ENCODE assay signal across 15 cellular contexts in genomic region chr7:23431596-23432284, GRCh38. TPM values are rescaled to one million over a fixed set of nuclear protein-coding genes. Genes with fewer than 3 reads are reported as not detected.
DNase-seq lines count a peak whose midpoint lies in the region; FAIRE-seq and TF ChIP-seq lines count a peak whose summit lies in the region.
"Had no signal": no experiment of that assay in that cellular context is flagged by ENCODE, and none has a peak within 500 bp of the region (broad histone marks: within the 10 kb centered on the region; RNA-seq: fewer than 3 reads in every experiment).

No MANE protein-coding gene starts in this region.

- H3K27me3 ChIP-seq in Caco-2 (replicated peaks; ENCODE audit: control insufficient read depth, insufficient read depth, low read length), result no peaks in the 10 kb centered on the region
- no peaks in the 10 kb centered on the region for H3K27me3 ChIP-seq in keratinocyte (ENCODE audit: control insufficient read depth, extremely low read depth, insufficient read depth, low read length)
- peaks cover 6% of the 10 kb centered on the region for H3K27me3 ChIP-seq in effector memory CD4-positive, alpha-beta T cell (replicated peaks; ENCODE audit: control insufficient read depth, insufficient read depth, low read length, poor library complexity, severe bottlenecking)
- H3K27me3 ChIP-seq: ascending aorta, sigmoid colon had no signal

- H3K36me3 ChIP-seq in Caco-2 (ENCODE audit: control insufficient read depth, insufficient read depth, low read length) (no peaks in the 10 kb centered on the region), keratinocyte (ENCODE audit: control insufficient read depth in 2 of 2, extremely low read depth in 1 of 2, insufficient read depth in 2 of 2, low read length in 2 of 2) (no peaks in the 10 kb centered on the region)
- no peaks in the 10 kb centered on the region for H3K36me3 ChIP-seq in effector memory CD4-positive, alpha-beta T cell (ENCODE audit: control insufficient read depth, insufficient read depth, low read length)
- H3K36me3 ChIP-seq: ascending aorta, sigmoid colon had no signal

- BruUV-seq in Caco-2 (replicated peaks; lab: Mats Ljungman, UMichigan), result no TSS peak

- no peaks in the 10 kb centered on the region for H3K9me3 Mint-ChIP-seq in Caco-2 (ENCODE audit: unreplicated experiment)

- peaks cover 21% of the 10 kb centered on the region for H3K79me2 ChIP-seq in keratinocyte (ENCODE audit: control insufficient read depth, insufficient read depth, low read length)

- H3K27ac ChIP-seq in keratinocyte (ENCODE audit: control insufficient read depth, insufficient read depth, low read length), result peak overlapping the region; percentile 72
- no peak overlapping the region for H3K27ac ChIP-seq in effector memory CD4-positive, alpha-beta T cell (ENCODE audit: insufficient read depth, low read length, poor library complexity, severe bottlenecking)
- H3K27ac ChIP-seq: ascending aorta, sigmoid colon had no signal

- H3K9me3 ChIP-seq in Caco-2, result no peaks in the 10 kb centered on the region
- H3K9me3 ChIP-seq in keratinocyte (ENCODE audit: control insufficient read depth, low read depth, low read length), result no peaks in the 10 kb centered on the region
- no peaks in the 10 kb centered on the region for H3K9me3 ChIP-seq in effector memory CD4-positive, alpha-beta T cell (ENCODE audit: control insufficient read depth, low read length)
- H3K9me3 ChIP-seq: ascending aorta, sigmoid colon had no signal

- TF ChIP-seq EP300 in Ishikawa (IDR thresholded peaks at IDR 0.05; ENCODE audit: borderline replicate concordance), result no peak

- H3K4me3 Mint-ChIP-seq in Caco-2 (ENCODE audit: unreplicated experiment), result peak overlapping the region; percentile 14

- DNase-seq in Caco-2 (peak in 1 of 2 experiments; percentile 36), astrocyte of the spinal cord (ENCODE audit: low read depth, low spot score) (peak; percentile 25), keratinocyte (ENCODE audit: low read depth, low spot score) (no peak), NCI-H1417 treated with DMSO at 0.1 percent for 48 hours (lab: John Stamatoyannopoulos, UW) (no peak), DMS53 (lab: John Stamatoyannopoulos, UW) (no peak)
- DNase-seq in stimulated activated CD4-positive, alpha-beta T cell treated with anti-CD3 and anti-CD28 coated beads, Interleukin-12 subunit alpha, Interleukin-12 subunit beta, amount 100 ng/mL, for 4 hours, result no peak
- no peak for DNase-seq in effector memory CD4-positive, alpha-beta T cell
- DNase-seq: activated effector memory CD4-positive, alpha-beta T cell treated with Interleukin-2 at 50 U/mL for 16 hours; NCI-H1092; NCI-H2227 treated with DMSO at 0.1 percent for 48 hours; sigmoid colon; stimulated activated CD4-positive, alpha-beta T cell treated with anti-CD3 and anti-CD28 coated beads, Interleukin-4, amount 100 ng/mL, for 24 hours had no signal

- CTCF ChIA-PET in Caco-2 (lab: Charles Lee), result interaction anchor here (0.6 to 1.4 kb wide), 4 partner anchors 31 to 159 kb away, joined by 3 to 4 read pairs (median 3); no protein-coding TSS in a partner anchor

- H3K4me2 ChIP-seq in keratinocyte (ENCODE audit: control insufficient read depth, extremely low read depth, insufficient read depth, low read depth, low read length), result peak overlapping the region; percentile 66

- no peak for FAIRE-seq in keratinocyte (lab: Jason Lieb, UNC)
- FAIRE-seq: frontal cortex had no signal

- no peak for TF ChIP-seq CTCF in Caco-2 (IDR thresholded peaks at IDR 0.05; ENCODE audit: insufficient read depth in 1 of 2, low read depth in 1 of 2, low read length in 1 of 2, severe bottlenecking in 1 of 2, unreplicated experiment in 1 of 2)
- no peak for TF ChIP-seq CTCF in astrocyte of the spinal cord (IDR thresholded peaks at IDR 0.05; ENCODE audit: low read depth, low read length)
- no peak for TF ChIP-seq CTCF in keratinocyte (optimal IDR thresholded peaks at IDR 0.05 in 1 of 3, IDR thresholded peaks at IDR 0.05 in 1 of 3, conservative IDR thresholded peaks at IDR 0.05 in 1 of 3; ENCODE audit: extremely low read depth in 1 of 3, insufficient read depth in 2 of 3, low read length in 3 of 3)

- no peak overlapping the region for H2AFZ ChIP-seq in keratinocyte (ENCODE audit: control insufficient read depth, low read length)

- intact Hi-C loops in Caco-2 (cut with micrococcal nuclease; ENCODE audit: unreplicated experiment), result loop anchor here (2.0 to 5.0 kb wide), 3 partner anchors 75 to 155 kb away; partner anchors contain the start of gene TRA2A

- no peak overlapping the region for H3K9ac ChIP-seq in keratinocyte (ENCODE audit: control insufficient read depth, extremely low read depth, insufficient read depth, low read length)

- POLR2A ChIA-PET in Caco-2 (lab: Charles Lee), result no interaction called here

- in situ Hi-C loops in astrocyte of the spinal cord (cut with HindIII; ENCODE audit: low sequenced_read_pairs), result no loop called here

- peaks cover 36% of the 10 kb centered on the region for H3K4me1 Mint-ChIP-seq in Caco-2 (ENCODE audit: low read depth, unreplicated experiment)

- no peaks in the 10 kb centered on the region for H4K20me1 ChIP-seq in keratinocyte (ENCODE audit: control insufficient read depth, extremely low read depth, insufficient read depth, low read length)

- no peaks in the 10 kb centered on the region for H3K9me1 ChIP-seq in keratinocyte (ENCODE audit: control insufficient read depth, extremely low read depth, insufficient read depth, low read length)

- dilution Hi-C loops in keratinocyte (cut with MboI; ENCODE audit: extremely low pct_ligation_motif_present, low sequenced_read_pairs), result no loop called here

- no peak for TF ChIP-seq RAD21 in Ishikawa (IDR thresholded peaks at IDR 0.05; ENCODE audit: low read depth)

- H3K4me1 ChIP-seq in Caco-2, result peaks cover 19% of the 10 kb centered on the region; the same call in 1 of the 2 replicates
- H3K4me1 ChIP-seq in keratinocyte (ENCODE audit: control insufficient read depth, extremely low read depth, insufficient read depth, low read length), result peaks cover 32% of the 10 kb centered on the region
- H3K4me1 ChIP-seq in effector memory CD4-positive, alpha-beta T cell (ENCODE audit: control insufficient read depth, insufficient read depth, low read length, poor library complexity, severe bottlenecking), result no peaks in the 10 kb centered on the region
- H3K4me1 ChIP-seq: ascending aorta, sigmoid colon had no signal

- H3K27me3 Mint-ChIP-seq in Caco-2 (ENCODE audit: insufficient read depth, unreplicated experiment), result no peaks in the 10 kb centered on the region

- H3K27ac Mint-ChIP-seq in Caco-2 (ENCODE audit: unreplicated experiment), result peak overlapping the region; percentile 79

- peaks cover 23% of the 10 kb centered on the region for H3K36me3 Mint-ChIP-seq in Caco-2 (ENCODE audit: insufficient read depth, unreplicated experiment)

- H3K4me3 ChIP-seq in Caco-2 (ENCODE audit: low read depth, low read length) (no peak overlapping the region), astrocyte of the spinal cord (ENCODE audit: low read depth, low read length) (no peak overlapping the region), keratinocyte (ENCODE audit: control insufficient read depth in 2 of 3, extremely low read depth in 1 of 3, insufficient read depth in 2 of 3, low read depth in 1 of 3, low read length in 3 of 3) (no peak overlapping the region)
- no peak overlapping the region for H3K4me3 ChIP-seq in effector memory CD4-positive, alpha-beta T cell (ENCODE audit: insufficient read depth, low read depth, low read length, poor library complexity, severe bottlenecking)
- H3K4me3 ChIP-seq: ascending aorta, sigmoid colon had no signal

TF ChIP-seq in Ishikawa, 13 proteins besides CTCF, POLR2A, EP300 and RAD21:
- TF ChIP-seq ZBTB7A (IDR thresholded peaks at IDR 0.05; ENCODE audit: low read depth) (no peak), TEAD4 (IDR thresholded peaks at IDR 0.05) (peak; percentile 37; the same call in 1 of the 2 replicates)

RNA-seq across cellular contexts. Expression of gene IGF2BP3, which starts 38.6 kb away (rescaled TPM):
- total RNA-seq in Caco-2 (2022), result 124 and 127 TPM in 2 replicates
- polyA plus RNA-seq in keratinocyte, result 13.8 to 22.3 TPM (median 18.9 TPM) in 3 replicates
- 10.3 TPM for polyA plus RNA-seq in keratinocyte (2011; ENCODE audit: low read depth)
- 13.8 and 24.9 TPM in 2 replicates for polyA plus RNA-seq in keratinocyte (2011; cell fraction: cytosol; rRNA removed)
- 37.7 and 39.3 TPM in 2 replicates for polyA plus RNA-seq in keratinocyte (2011; cell fraction: nucleus; rRNA removed)
- 9.0 and 12.3 TPM in 2 replicates for polyA plus RNA-seq in keratinocyte (2012; ENCODE audit: low replicate concordance)
- 19.7 to 35.3 TPM (median 34.1 TPM) in 3 replicates for polyA minus RNA-seq in keratinocyte
- polyA minus RNA-seq in keratinocyte (2011; cell fraction: cytosol; rRNA and poly(A)+ RNA removed), result 24.7 TPM
- polyA minus RNA-seq in keratinocyte (2011; cell fraction: nucleus; rRNA and poly(A)+ RNA removed), result 29.8 and 57.0 TPM in 2 replicates
- total RNA-seq: ascending aorta had no signal
